Comparison of ENCODE assay signal across 8 cellular contexts in the genomic region with DNA sequence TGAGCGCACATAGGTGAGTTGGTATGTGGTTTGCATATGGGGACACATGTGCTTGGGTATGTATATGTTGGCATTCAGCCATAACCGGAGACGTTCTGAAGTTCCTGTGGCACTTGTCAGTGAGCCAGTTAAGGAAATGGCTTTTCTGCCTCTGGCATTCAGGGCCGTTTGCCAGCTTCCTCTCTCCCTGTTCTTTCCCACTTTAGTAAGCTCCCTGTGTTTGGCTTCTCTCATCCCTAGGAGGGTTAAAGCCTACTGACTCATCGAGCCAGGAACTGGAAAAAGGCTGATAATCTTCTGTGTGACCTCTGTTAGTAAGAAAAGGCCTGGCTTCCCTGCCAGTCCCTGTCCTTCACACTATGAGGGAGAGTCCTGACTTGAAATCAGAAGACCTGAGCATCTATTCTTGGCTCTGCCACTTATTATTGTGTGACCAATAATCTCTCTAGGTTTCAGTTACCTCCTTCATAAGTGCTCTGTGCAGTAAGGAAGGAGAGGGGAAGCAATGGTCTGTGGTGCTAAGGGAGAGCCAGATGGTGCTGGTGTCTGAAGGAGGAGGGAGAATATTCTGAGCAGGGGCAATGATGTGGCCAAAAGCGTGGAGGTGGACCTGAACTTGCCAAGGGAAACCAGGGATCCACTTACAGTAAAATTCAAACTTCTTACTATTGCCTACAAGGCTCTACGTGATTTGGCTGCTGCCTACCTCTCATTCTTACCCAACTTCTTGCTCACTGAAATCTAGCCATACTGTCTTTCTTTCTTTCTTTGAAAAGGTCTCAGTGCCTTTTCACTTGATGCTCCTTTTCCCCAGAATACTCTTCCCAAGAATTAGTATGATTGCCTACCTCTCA. TPM values are rescaled to one million over a fixed set of nuclear protein-coding genes. Genes with fewer than 3 reads are reported as not detected.
DNase-seq lines count a peak whose midpoint lies in the region; ATAC-seq and TF ChIP-seq lines count a peak whose summit lies in the region.

No MANE protein-coding gene starts in this region.

- no peak for TF ChIP-seq CTCF in fibroblast of villous mesenchyme (IDR thresholded peaks at IDR 0.05; ENCODE audit: insufficient read depth, low read depth, low read length)
- no peak for TF ChIP-seq CTCF in CD8-positive, alpha-beta T cell (IDR thresholded peaks at IDR 0.05)

- H2BK120ac ChIP-seq in trophoblast cell (ENCODE audit: insufficient read depth, low read length, poor library complexity) = no peak overlapping the region

- peaks cover 5% of the 10 kb centered on the region for H3K4me1 Mint-ChIP-seq in CD8-positive, alpha-beta T cell (ENCODE audit: low read depth)

- H2BK12ac ChIP-seq in trophoblast cell (ENCODE audit: low read length) = no peak overlapping the region

- H4K12ac ChIP-seq in trophoblast cell (ENCODE audit: low read depth, low read length) = no peak overlapping the region

- H3K79me2 ChIP-seq in trophoblast cell (ENCODE audit: control insufficient read depth, insufficient read depth, low read length, poor library complexity) = no peaks in the 10 kb centered on the region

- H3K27ac ChIP-seq in trophoblast cell (ENCODE audit: low read depth, low read length) = no peak overlapping the region
- no peak overlapping the region for H3K27ac ChIP-seq in CD8-positive, alpha-beta T cell (ENCODE audit: low read depth, low read length)

- H3K9ac ChIP-seq in trophoblast cell (ENCODE audit: low read length) = no peak overlapping the region

- H4K91ac ChIP-seq in trophoblast cell (ENCODE audit: low read depth, low read length) = no peak overlapping the region

- no peak for ATAC-seq in CD8-positive, alpha-beta T cell

- no peak overlapping the region for H3K14ac ChIP-seq in trophoblast cell (ENCODE audit: low read length)

- peak; percentile 49 for DNase-seq in 8988T
- DNase-seq in HK-2 (ENCODE audit: unreplicated experiment) = peak; percentile 77
- DNase-seq in SW480 (ENCODE audit: low spot score) = peak; percentile 93
- peak; percentile 88 for DNase-seq in fibroblast of villous mesenchyme (ENCODE audit: low read depth)
- DNase-seq in pulmonary artery endothelial cell (ENCODE audit: low read depth, low spot score) = peak; percentile 93
- DNase-seq in trophoblast cell = no peak
- DNase-seq in CD8-positive, alpha-beta T cell = no peak
- DNase-seq in mesenteric fat pad (ENCODE audit: low spot score) = no peak

- H3K4me1 ChIP-seq in trophoblast cell (ENCODE audit: control insufficient read depth in 1 of 2, insufficient read depth in 2 of 2, low read length in 2 of 2) = no peaks in the 10 kb centered on the region
- peaks cover 5% of the 10 kb centered on the region for H3K4me1 ChIP-seq in CD8-positive, alpha-beta T cell (ENCODE audit: insufficient read depth, low read length)

- CTCF ChIA-PET in CD8-positive, alpha-beta T cell (lab: Charles Lee) = no interaction called here

- no peak overlapping the region for H4K8ac ChIP-seq in trophoblast cell (ENCODE audit: low read depth, low read length)

- no peak overlapping the region for H3K4me2 ChIP-seq in trophoblast cell (ENCODE audit: low read length)

- no peak overlapping the region for H2AFZ ChIP-seq in trophoblast cell (ENCODE audit: insufficient read depth, low read length, poor library complexity)

- intact Hi-C loops in CD8-positive, alpha-beta T cell (cut with DNase I, micrococcal nuclease) = no loop called here

- no peak overlapping the region for H3K27ac Mint-ChIP-seq in CD8-positive, alpha-beta T cell

- H2BK5ac ChIP-seq in trophoblast cell (ENCODE audit: low read depth, low read length, poor library complexity) = no peak overlapping the region

- no peaks in the 10 kb centered on the region for H3K9me3 Mint-ChIP-seq in CD8-positive, alpha-beta T cell

- H3K4ac ChIP-seq in trophoblast cell (ENCODE audit: low read depth, low read length) = no peak overlapping the region

- no peak overlapping the region for H2AK5ac ChIP-seq in trophoblast cell (ENCODE audit: low read length)

- no peak overlapping the region for H3K4me3 Mint-ChIP-seq in CD8-positive, alpha-beta T cell

- POLR2A ChIA-PET in CD8-positive, alpha-beta T cell (lab: Charles Lee) = interaction anchor here (0.6 kb wide), 1 partner anchor 27 kb away, joined by 3 read pairs; no protein-coding TSS in a partner anchor

- H3K27me3 ChIP-seq in trophoblast cell (ENCODE audit: insufficient read depth, low read length) = no peaks in the 10 kb centered on the region
- no peaks in the 10 kb centered on the region for H3K27me3 ChIP-seq in CD8-positive, alpha-beta T cell (ENCODE audit: insufficient read depth, low read length)

- no peaks in the 10 kb centered on the region for H3K27me3 Mint-ChIP-seq in CD8-positive, alpha-beta T cell (ENCODE audit: low read depth)

- no peaks in the 10 kb centered on the region for H3K36me3 ChIP-seq in trophoblast cell (ENCODE audit: control insufficient read depth in 1 of 2, insufficient read depth in 2 of 2, low read length in 2 of 2)
- H3K36me3 ChIP-seq in CD8-positive, alpha-beta T cell (ENCODE audit: insufficient read depth, low read length) = no peaks in the 10 kb centered on the region

- WGBS in trophoblast cell (ENCODE audit: extremely low coverage, insufficient coverage, insufficient read length) = no CpG with 5 or more reads among the region's 7 CpGs

- no peaks in the 10 kb centered on the region for H3K79me1 ChIP-seq in trophoblast cell (ENCODE audit: low read length)

- H3K9me3 ChIP-seq in trophoblast cell (ENCODE audit: insufficient read depth, low read depth, low read length) = no peaks in the 10 kb centered on the region
- H3K9me3 ChIP-seq in CD8-positive, alpha-beta T cell (ENCODE audit: low read length) = no peaks in the 10 kb centered on the region

- no peak overlapping the region for H3K23ac ChIP-seq in trophoblast cell (ENCODE audit: low read length)

- H3K18ac ChIP-seq in trophoblast cell (ENCODE audit: low read length) = no peak overlapping the region

- H3K4me3 ChIP-seq in fibroblast of villous mesenchyme (ENCODE audit: low read depth, low read length) (no peak overlapping the region), trophoblast cell (ENCODE audit: low read depth, low read length) (no peak overlapping the region)
- no peak overlapping the region for H3K4me3 ChIP-seq in CD8-positive, alpha-beta T cell (ENCODE audit: low read depth, low read length)

- peaks cover 2% of the 10 kb centered on the region for H3K36me3 Mint-ChIP-seq in CD8-positive, alpha-beta T cell

RNA-seq across cellular contexts. Expression of gene ACSS2, which starts 31.4 kb away (rescaled TPM):
- 101 and 102 TPM in 2 replicates for total RNA-seq in fibroblast of villous mesenchyme
- 41.9 and 57.6 TPM in 2 replicates for total RNA-seq in pulmonary artery endothelial cell
- polyA plus RNA-seq in trophoblast cell (2013) = 57.8 and 58.0 TPM in 2 replicates
- total RNA-seq in CD8-positive, alpha-beta T cell = 10 to 100 TPM in 1 of 2 experiments, 1 to 10 TPM in 1; 6.5 to 12.7 TPM
- 127 TPM for total RNA-seq in mesenteric fat pad

RNA-seq across cellular contexts. Expression of gene GGT7, which starts 35.2 kb away (rescaled TPM):
- total RNA-seq in fibroblast of villous mesenchyme = 9.3 and 9.5 TPM in 2 replicates
- total RNA-seq in pulmonary artery endothelial cell = 1.8 and 2.3 TPM in 2 replicates
- polyA plus RNA-seq in trophoblast cell (2013) = 12.2 and 12.9 TPM in 2 replicates
- total RNA-seq in CD8-positive, alpha-beta T cell = 10 to 100 TPM; 26.3 to 26.4 TPM
- total RNA-seq in mesenteric fat pad = 15.6 TPM

RNA-seq across cellular contexts. Expression of gene GSS, which starts 47.8 kb away (rescaled TPM):
- total RNA-seq in fibroblast of villous mesenchyme = 71.2 and 74.1 TPM in 2 replicates
- 49.1 and 59.8 TPM in 2 replicates for total RNA-seq in pulmonary artery endothelial cell
- polyA plus RNA-seq in trophoblast cell (2013) = 29.0 and 32.1 TPM in 2 replicates
- total RNA-seq in CD8-positive, alpha-beta T cell = 10 to 100 TPM; 23.6 to 24.3 TPM
- 33.3 TPM for total RNA-seq in mesenteric fat pad

RNA-seq across cellular contexts. Expression of gene MYH7B, which starts 47.8 kb away (rescaled TPM):
- under 0.01 TPM in 1 of 2 replicates, not detected in the other for total RNA-seq in fibroblast of villous mesenchyme
- under 0.01 and 0.13 TPM in 2 replicates for total RNA-seq in pulmonary artery endothelial cell
- polyA plus RNA-seq in trophoblast cell (2013) = 0.14 and 0.19 TPM in 2 replicates
- under 1 TPM; 0.19 to 0.54 TPM for total RNA-seq in CD8-positive, alpha-beta T cell
- 0.06 TPM for total RNA-seq in mesenteric fat pad

Comparison
In these comparisons a context has a peak if more than half of its experiments do, and no peak if none do; other contexts are left out.
1. DNase-seq: peak in 8988T (single experiment), HK-2 (single experiment), SW480 (single experiment), fibroblast of villous mesenchyme (single experiment) and pulmonary artery endothelial cell (single experiment); none in trophoblast cell (0 of 2), CD8-positive, alpha-beta T cell (0 of 7) and mesenteric fat pad (single experiment).